Comparison of ENCODE assay signal across 2 cellular contexts in genomic region chr5:127265473-127265872, GRCh38. TPM values are rescaled to one million over a fixed set of nuclear protein-coding genes. Genes with fewer than 3 reads are reported as not detected.
"Had no signal": no experiment of that assay in that cellular context is flagged by ENCODE, and none has a peak within 500 bp of the region (broad histone marks: within the 10 kb centered on the region; RNA-seq: fewer than 3 reads in every experiment).

No MANE protein-coding gene starts in this region.

RNA-seq across cellular contexts. Expression of gene MEGF10, which starts 25.1 kb away (rescaled TPM):
- total RNA-seq: GM23248, HFFc6 had no signal
